Comparison of ENCODE assay signal across 10 cellular contexts in genomic region chr5:39420482-39421145, GRCh38. TPM values are rescaled to one million over a fixed set of nuclear protein-coding genes. Genes with fewer than 3 reads are reported as not detected.
A peak's percentile ranks its signal among the peaks of the same experiment; 100 is the strongest.
DNase-seq lines count a peak whose midpoint lies in the region; ATAC-seq and TF ChIP-seq lines count a peak whose summit lies in the region.
"Had no signal": no experiment of that assay in that cellular context is flagged by ENCODE, and none has a peak within 500 bp of the region (broad histone marks: within the 10 kb centered on the region; RNA-seq: fewer than 3 reads in every experiment).

No MANE protein-coding gene starts in this region.

- no peak overlapping the region for H3K14ac ChIP-seq in neuronal stem cell (ENCODE audit: low read length)

- H2BK12ac ChIP-seq in neuronal stem cell (ENCODE audit: low read length): no peak overlapping the region

- no peak overlapping the region for H2BK120ac ChIP-seq in neuronal stem cell (ENCODE audit: low read depth, low read length)

- no peak overlapping the region for H3K4ac ChIP-seq in neuronal stem cell (ENCODE audit: low read length)

- no peak overlapping the region for H4K91ac ChIP-seq in neuronal stem cell (ENCODE audit: low read depth, low read length, poor library complexity)

- no peak overlapping the region for H3K4me2 ChIP-seq in neuronal stem cell (ENCODE audit: insufficient read depth, low read length, poor library complexity, severe bottlenecking)

- peaks cover 5 to 14% of the 10 kb centered on the region in 2 donors for H3K4me1 ChIP-seq in neuronal stem cell (ENCODE audit: control insufficient read depth in 2 of 2, insufficient read depth in 1 of 2, low read depth in 1 of 2, low read length in 2 of 2)

- H3K36me3 ChIP-seq in neuronal stem cell (replicated peaks in 1 of 2; ENCODE audit: control insufficient read depth in 2 of 2, insufficient read depth in 2 of 2, low read length in 2 of 2): no peaks in the 10 kb centered on the region

- no peak for ATAC-seq in GM21447 (IDR thresholded peaks at IDR 0.05; ENCODE audit: unreplicated experiment)
- ATAC-seq: Panc1 had no signal

- H3K4me3 ChIP-seq in fibroblast of pulmonary artery (replicated peaks; ENCODE audit: low read depth, low read length): peak overlapping the region; percentile 31
- H3K4me3 ChIP-seq in neuronal stem cell (ENCODE audit: low read length in 2 of 2): no peak overlapping the region

- no peak overlapping the region for H3K27ac ChIP-seq in neuronal stem cell (replicated peaks; ENCODE audit: low read length)

- H3K79me1 ChIP-seq in neuronal stem cell (ENCODE audit: low read depth, low read length): no peaks in the 10 kb centered on the region

- no CpG with 5 or more reads among the region's 6 CpGs for WGBS in neuronal stem cell (ENCODE audit: extremely low coverage in 2 of 2, insufficient read length in 2 of 2, insufficient replicate concordance in 1 of 2), 2 donors

- peak; percentile 75 for DNase-seq in AG08395 (ENCODE audit: low spot score)
- peak; percentile 86 for DNase-seq in fibroblast of pulmonary artery (ENCODE audit: low read depth)
- no peak for DNase-seq in neuronal stem cell (ENCODE audit: low spot score)
- DNase-seq in activated naive CD4-positive, alpha-beta T cell treated with Interleukin-2 at 50 U/mL for 16 hours: no peak
- no peak for DNase-seq in DMS 273 treated with DMSO at 0.1 percent for 48 hours (lab: John Stamatoyannopoulos, UW)
- no peak for DNase-seq in activated CD8-positive, alpha-beta memory T cell treated with anti-CD3 and anti-CD28 coated beads, Interleukin-2, amount 50 U/mL, for 4 hours
- DNase-seq: activated naive CD4-positive, alpha-beta T cell treated with anti-CD3 and anti-CD28 coated beads for 36 hours had no signal

- H3K23ac ChIP-seq in neuronal stem cell (ENCODE audit: low read depth, low read length, poor library complexity): no peak overlapping the region

- H2BK15ac ChIP-seq in neuronal stem cell (ENCODE audit: low read length): no peak overlapping the region

- H2AFZ ChIP-seq in neuronal stem cell (ENCODE audit: low read length): peak overlapping the region; percentile 39

- H3K27me3 ChIP-seq in neuronal stem cell (ENCODE audit: control insufficient read depth in 3 of 3, insufficient read depth in 3 of 3, low read depth in 1 of 3, low read length in 3 of 3): no peaks in the 10 kb centered on the region

- H4K8ac ChIP-seq in neuronal stem cell (ENCODE audit: low read depth, low read length): no peak overlapping the region

- H3K9ac ChIP-seq in neuronal stem cell (ENCODE audit: low read depth, low read length, poor library complexity): no peak overlapping the region

- TF ChIP-seq CTCF in fibroblast of pulmonary artery (IDR thresholded peaks at IDR 0.05; ENCODE audit: low read length, missing control alignments): no peak

- no peak overlapping the region for H2BK5ac ChIP-seq in neuronal stem cell (ENCODE audit: low read length)

- no peak overlapping the region for H3K18ac ChIP-seq in neuronal stem cell (ENCODE audit: low read length)

- H3K9me3 ChIP-seq in neuronal stem cell (replicated peaks in 1 of 2; ENCODE audit: control insufficient read depth in 2 of 2, insufficient read depth in 1 of 2, low read depth in 1 of 2, low read length in 2 of 2): no peaks in the 10 kb centered on the region

- H2AK5ac ChIP-seq in neuronal stem cell (ENCODE audit: low read depth, low read length): no peak overlapping the region

TF ChIP-seq in PFSK-1, 5 proteins besides CTCF, POLR2A, EP300 and RAD21:
- no peak for TF ChIP-seq FOXP2 (optimal IDR thresholded peaks at IDR 0.05; ENCODE audit: borderline replicate concordance, extremely low read depth, extremely low read length, insufficient read depth)
- peak; percentile 44; the same call in 1 of the 2 replicates for TF ChIP-seq SIN3A (IDR thresholded peaks at IDR 0.05; ENCODE audit: borderline replicate concordance, insufficient read depth, low read length)
- TF ChIP-seq POLR2AphosphoS5 (IDR thresholded peaks at IDR 0.05; ENCODE audit: low read depth, low read length): no peak

RNA-seq across cellular contexts. Expression of gene DAB2, which starts 4.2 kb away (rescaled TPM):
- polyA plus RNA-seq in PFSK-1 (2012; ENCODE audit: insufficient read length, low read depth): 13.2 TPM
- polyA plus RNA-seq in neuronal stem cell (2013, experiment 1 of 2): 12.9 TPM
- 12.2 TPM for polyA plus RNA-seq in neuronal stem cell (2013, experiment 2 of 2)

RNA-seq across cellular contexts. Expression of gene C9, which starts 56.3 kb away (rescaled TPM):
- polyA plus RNA-seq in PFSK-1 (2012; ENCODE audit: insufficient read length, low read depth): not detected
- not detected for polyA plus RNA-seq in neuronal stem cell (2013, experiment 1 of 2)
- not detected for polyA plus RNA-seq in neuronal stem cell (2013, experiment 2 of 2)

Comparison
In these comparisons a context has a peak if more than half of its experiments do, and no peak if none do; other contexts are left out.
1. DNase-seq: peak in AG08395 (single experiment) and fibroblast of pulmonary artery (single experiment); none in neuronal stem cell (single experiment), activated naive CD4-positive, alpha-beta T cell treated with Interleukin-2 at 50 U/mL for 16 hours (single experiment), DMS 273 treated with DMSO at 0.1 percent for 48 hours (single experiment) and activated CD8-positive, alpha-beta memory T cell treated with anti-CD3 and anti-CD28 coated beads, Interleukin-2, amount 50 U/mL, for 4 hours (single experiment).